ENCODE assay signal across 8 cellular contexts in the genomic region with DNA sequence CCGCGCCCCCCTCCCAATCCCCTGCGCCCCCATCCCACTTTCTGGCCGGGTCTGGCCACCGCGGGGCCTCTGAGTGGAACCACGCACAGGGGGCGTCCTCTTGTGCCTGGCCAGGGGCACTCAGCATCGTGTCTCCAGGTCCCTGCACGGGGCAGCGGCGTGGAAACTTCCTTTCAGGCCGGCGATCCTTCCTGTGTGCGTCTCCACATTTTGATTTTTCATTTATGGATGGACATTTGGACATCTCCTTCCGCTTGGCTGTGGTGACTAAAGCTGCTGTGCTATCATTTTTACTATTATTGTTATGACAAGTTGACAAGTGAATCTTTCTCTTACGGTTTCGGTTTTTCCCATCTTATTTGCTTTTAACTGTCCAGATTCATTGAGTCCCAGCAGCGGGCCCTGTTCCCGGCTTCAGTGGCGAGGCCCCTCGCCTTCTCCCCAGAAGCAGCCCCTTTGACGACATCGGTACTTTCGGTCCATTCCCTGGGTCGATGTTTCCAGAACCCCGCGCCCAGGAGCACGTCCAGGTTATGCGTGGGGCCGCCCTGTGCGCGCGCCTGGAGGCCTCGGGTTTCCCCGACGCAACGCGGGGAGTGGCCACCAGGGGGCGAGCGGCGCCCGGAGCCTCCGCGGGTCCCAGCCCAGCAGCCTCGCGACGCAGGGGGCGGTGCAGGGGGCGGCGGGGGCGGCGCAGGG. TPM values are rescaled to one million over a fixed set of nuclear protein-coding genes. Genes with fewer than 3 reads are reported as not detected.
DNase-seq lines count a peak whose midpoint lies in the region; ATAC-seq and TF ChIP-seq lines count a peak whose summit lies in the region.

No MANE protein-coding gene starts in this region.

- H2AFZ ChIP-seq in ACC112 (ENCODE audit: low read length, unreplicated experiment) (peak overlapping the region; percentile 98), neural progenitor cell (replicated peaks) (peak overlapping the region; percentile 99)

- H3K36me3 Mint-ChIP-seq in neural progenitor cell: no peaks in the 10 kb centered on the region

- H3K4me1 ChIP-seq in ACC112 (ENCODE audit: control insufficient read depth, insufficient read depth, low read length, unreplicated experiment) (peaks cover 13% of the 10 kb centered on the region), neural progenitor cell (peaks cover 3% of the 10 kb centered on the region), stomach smooth muscle (ENCODE audit: control insufficient read depth, insufficient read depth, low read length) (peaks cover 5% of the 10 kb centered on the region)

- TF ChIP-seq CTCF in foreskin fibroblast (IDR thresholded peaks at IDR 0.05; ENCODE audit: low read depth, low read length) (peak; percentile 65), neural progenitor cell (IDR thresholded peaks at IDR 0.05) (peak; percentile 73)

- H3K9me3 ChIP-seq in neural progenitor cell (ENCODE audit: low read depth) (no peaks in the 10 kb centered on the region), stomach smooth muscle (ENCODE audit: control insufficient read depth in 2 of 2, low read length in 2 of 2) (no peaks in the 10 kb centered on the region)

- H3K4me3 ChIP-seq in ACC112 (ENCODE audit: low read depth, low read length): peak overlapping the region; percentile 100
- H3K4me3 ChIP-seq in foreskin fibroblast (ENCODE audit: low read depth in 1 of 2, low read length in 2 of 2): peak overlapping the region; percentile 59 to 79
- peak overlapping the region; percentile 45 for H3K4me3 ChIP-seq in neural progenitor cell
- H3K4me3 ChIP-seq in stomach smooth muscle (ENCODE audit: low read length in 2 of 2): peak overlapping the region; percentile 79 to 83

- H3K9ac ChIP-seq in neural progenitor cell: no peak overlapping the region
- H3K9ac ChIP-seq in stomach smooth muscle (ENCODE audit: low read length in 2 of 2): peak overlapping the region; percentile 76 to 78

- H3K4me1 Mint-ChIP-seq in neural progenitor cell: peaks cover 26% of the 10 kb centered on the region

- peak overlapping the region; percentile 81 for H3K4me2 ChIP-seq in neural progenitor cell

- H3K27me3 ChIP-seq in ACC112 (ENCODE audit: insufficient read depth, low read length) (0 out of 2 replicates have a peak, but pooled peaks cover 3% of the 10 kb centered on the region), neural progenitor cell (peaks cover 5% of the 10 kb centered on the region), stomach smooth muscle (ENCODE audit: control insufficient read depth in 1 of 2, insufficient read depth in 2 of 2, low read length in 2 of 2) (peaks cover 0 to 3% of the 10 kb centered on the region in 2 donors)

- DNase-seq in HuH-7 (ENCODE audit: low spot score) (peak; percentile 81), SHP77 (lab: John Stamatoyannopoulos, UW) (peak; percentile 12 to 47), activated gamma-delta T cell (lab: John Stamatoyannopoulos, UW) (peak; percentile 76), foreskin fibroblast (peak; percentile 72 to 91), neural progenitor cell (ENCODE audit: low spot score) (peak; percentile 77)

- no peaks in the 10 kb centered on the region for H3K36me3 ChIP-seq in ACC112 (ENCODE audit: insufficient read depth, low read length)
- no peaks in the 10 kb centered on the region for H3K36me3 ChIP-seq in neural progenitor cell
- no peaks in the 10 kb centered on the region for H3K36me3 ChIP-seq in stomach smooth muscle (ENCODE audit: control insufficient read depth in 2 of 2, insufficient read depth in 2 of 2, low read length in 2 of 2)

- no peaks in the 10 kb centered on the region for H4K20me1 ChIP-seq in neural progenitor cell (ENCODE audit: low read depth)

- no peaks in the 10 kb centered on the region for H3K9me3 Mint-ChIP-seq in neural progenitor cell

- peak; percentile 34 for ATAC-seq in GM18907 (IDR thresholded peaks at IDR 0.05; ENCODE audit: unreplicated experiment)

- peak overlapping the region; percentile 51 for H3K27ac ChIP-seq in ACC112 (ENCODE audit: low read depth, low read length)
- H3K27ac ChIP-seq in neural progenitor cell: peak overlapping the region; percentile 6
- H3K27ac ChIP-seq in stomach smooth muscle (ENCODE audit: low read length): no peak overlapping the region

- H3K27ac Mint-ChIP-seq in neural progenitor cell: peak overlapping the region; percentile 4

- H3K79me2 ChIP-seq in ACC112 (ENCODE audit: control insufficient read depth, insufficient read depth, low read length, unreplicated experiment): no peaks in the 10 kb centered on the region
- no peaks in the 10 kb centered on the region for H3K79me2 ChIP-seq in neural progenitor cell (ENCODE audit: low read depth)

- peaks cover 5% of the 10 kb centered on the region for H3F3A ChIP-seq in neural progenitor cell (ENCODE audit: low read depth)

- peaks cover 2% of the 10 kb centered on the region for H3K27me3 Mint-ChIP-seq in neural progenitor cell (ENCODE audit: insufficient read depth, low read depth)

- H3K4me3 Mint-ChIP-seq in neural progenitor cell: peak overlapping the region; percentile 79

RNA-seq across cellular contexts. Expression of a gene that starts 12.4 kb away (rescaled TPM):
- total RNA-seq in neural progenitor cell (ENCODE audit: low replicate concordance): 7.7 and 17.3 TPM in 2 replicates

Comparison
In these comparisons a context has a peak if more than half of its experiments do, and no peak if none do; other contexts are left out.
1. H3K4me3 ChIP-seq: peak in every context shown above with its lines; median percentile 100 in ACC112; 81 in stomach smooth muscle; 69 in foreskin fibroblast; 45 in neural progenitor cell.
2. DNase-seq: peak in every context shown above with its lines; median percentile 82 in foreskin fibroblast; 81 in HuH-7; 77 in neural progenitor cell; 76 in activated gamma-delta T cell; 30 in SHP77.